Comparison of ENCODE assay signal across 25 cellular contexts in the genomic region with DNA sequence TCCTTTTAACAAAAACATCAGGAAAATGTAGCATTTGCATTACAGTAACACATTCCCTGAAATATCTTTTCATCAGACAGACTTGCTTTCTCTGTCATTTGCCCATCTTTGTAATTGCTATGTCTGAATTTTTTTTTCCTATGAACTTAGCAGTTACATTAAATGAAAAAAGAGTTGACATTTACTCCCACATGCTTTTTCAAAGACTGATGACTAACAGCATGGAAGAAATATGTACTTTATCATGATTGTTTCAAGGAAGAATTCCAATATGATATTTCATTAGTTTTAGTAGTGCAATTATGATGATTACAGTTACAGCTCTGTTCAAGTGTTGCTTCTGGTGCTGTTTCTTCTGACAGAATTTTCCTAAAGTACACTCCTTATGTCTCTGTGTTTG.
"Had no signal": no experiment of that assay in that cellular context is flagged by ENCODE, and none has a peak within 500 bp of the region (broad histone marks: within the 10 kb centered on the region; RNA-seq: fewer than 3 reads in every experiment).

No MANE protein-coding gene starts in this region.

- H3K9me3 ChIP-seq: neutrophil, ovary, sigmoid colon, tibial nerve had no signal

- DNase-seq: activated CD4-positive, alpha-beta memory T cell treated with anti-CD3 and anti-CD28 coated beads, Interleukin-2, amount 10 ng/mL, durations not matched to agents 7 days and 5 days; activated CD4-positive, alpha-beta T cell treated with anti-CD3 and anti-CD28 coated beads, Interleukin-2, amount 10 ng/mL, durations not matched to agents 24 days and 14 days; activated CD8-positive, alpha-beta memory T cell treated with anti-CD3 and anti-CD28 coated beads, Interleukin-2, amount 50 U/mL, for 48 hours; activated gamma-delta T cell treated with Interleukin-2 at 50 U/mL for 16 hours; activated naive CD4-positive, alpha-beta T cell treated with anti-CD3 and anti-CD28 coated beads, Interleukin-2, amount 50 U/mL, for 16 hours; activated T-cell treated with anti-CD3 and anti-CD28 coated beads, Interleukin-2, amount 50 U/mL, for 24 hours; amygdala; effector CD8-positive, alpha-beta T cell; foreskin fibroblast; heart right ventricle; ovary; retina; sigmoid colon; small intestine; stimulated activated naive CD4-positive, alpha-beta T cell had no signal

- ATAC-seq: activated CD4-positive, CD25-positive, alpha-beta regulatory T cell treated with anti-CD3 and anti-CD28 coated beads, Interleukin-2, amount 50 U/mL, for 24 hours; activated T-helper 17 cell treated with anti-CD3 and anti-CD28 coated beads, Interleukin-2, amount 50 U/mL, for 72 hours; heart right ventricle; left lobe of liver had no signal

- H3K4me1 ChIP-seq: heart right ventricle, sigmoid colon, tibial nerve had no signal

- FAIRE-seq: colon, endometrium, small intestine, urothelium cell line had no signal

- H3K27me3 ChIP-seq: heart right ventricle, neutrophil, ovary, sigmoid colon, tibial nerve had no signal

- H3K4me3 ChIP-seq: heart right ventricle, lung, ovary, sigmoid colon, tibial nerve had no signal

- H3K27ac ChIP-seq: heart right ventricle, neutrophil, ovary, sigmoid colon, tibial nerve, VCaP had no signal

- H3K36me3 ChIP-seq: heart right ventricle, neutrophil, ovary, sigmoid colon, tibial nerve had no signal
